ENCODE assay signal across 1 cellular context in genomic region chr3:126998320-126998719, GRCh38.
A peak's percentile ranks its signal among the peaks of the same experiment; 100 is the strongest.
TF ChIP-seq lines count a peak whose summit lies in the region.

No MANE protein-coding gene starts in this region.

TF ChIP-seq in GM12878, 131 proteins besides CTCF, POLR2A, EP300 and RAD21:
- TF ChIP-seq TCF3 (IDR thresholded peaks at IDR 0.05; ENCODE audit: borderline replicate concordance, insufficient read depth, low read depth, low read length) (peak; percentile 70; the same call in 1 of the 2 replicates), EZH2 (IDR thresholded peaks at IDR 0.05; ENCODE audit: borderline replicate concordance, control insufficient read depth, low read depth, low read length) (no peak), SPI1 (IDR thresholded peaks at IDR 0.05; ENCODE audit: borderline replicate concordance, insufficient read depth, low read depth, low read length) (0 out of 2 replicates have a peak, but pooled peaks have one; percentile 9)
